1 cellular context compared by ENCODE assay signal in the genomic region with DNA sequence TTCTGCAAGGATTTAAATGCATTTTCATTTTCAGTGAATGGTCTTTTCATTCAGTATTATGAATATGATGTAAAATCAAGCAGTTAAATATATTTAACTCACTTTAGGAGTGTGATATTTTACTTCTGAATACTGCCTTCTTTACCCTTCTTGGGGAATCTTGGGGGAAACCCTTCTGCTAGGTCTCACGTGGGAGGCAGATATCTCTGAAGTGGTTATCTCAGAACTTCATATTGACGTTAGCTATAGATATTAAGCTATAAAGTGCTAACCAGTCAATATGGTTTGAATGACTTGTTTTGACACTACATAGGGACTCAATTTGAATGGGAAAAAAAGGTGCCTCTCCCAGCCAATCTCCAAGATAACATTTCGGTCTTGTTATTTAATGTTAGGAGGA.
TF ChIP-seq lines count a peak whose summit lies in the region.

No MANE protein-coding gene starts in this region.

TF ChIP-seq in GM12878, 131 proteins besides CTCF, POLR2A, EP300 and RAD21:
- TF ChIP-seq RAD51 (IDR thresholded peaks at IDR 0.05), result 0 out of 2 replicates have a peak, but pooled peaks have one; percentile 39
- peak; percentile 63 to 69; a peak in 2 of 4 replicates for TF ChIP-seq BHLHE40 (IDR thresholded peaks at IDR 0.05; ENCODE audit: borderline replicate concordance in 1 of 2, low read depth in 2 of 2, low read length in 1 of 2)
- TF ChIP-seq CHD4 (IDR thresholded peaks at IDR 0.05), result no peak
- TF ChIP-seq, protein P1, sequence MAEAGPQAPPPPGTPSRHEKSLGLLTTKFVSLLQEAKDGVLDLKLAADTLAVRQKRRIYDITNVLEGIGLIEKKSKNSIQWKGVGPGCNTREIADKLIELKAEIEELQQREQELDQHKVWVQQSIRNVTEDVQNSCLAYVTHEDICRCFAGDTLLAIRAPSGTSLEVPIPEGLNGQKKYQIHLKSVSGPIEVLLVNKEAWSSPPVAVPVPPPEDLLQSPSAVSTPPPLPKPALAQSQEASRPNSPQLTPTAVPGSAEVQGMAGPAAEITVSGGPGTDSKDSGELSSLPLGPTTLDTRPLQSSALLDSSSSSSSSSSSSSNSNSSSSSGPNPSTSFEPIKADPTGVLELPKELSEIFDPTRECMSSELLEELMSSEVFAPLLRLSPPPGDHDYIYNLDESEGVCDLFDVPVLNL (IDR thresholded peaks at IDR 0.05; ENCODE audit: low read depth, low read length), result no peak
- no peak for TF ChIP-seq SMAD1 (IDR thresholded peaks at IDR 0.05; ENCODE audit: low read depth, partially characterized antibody)
- TF ChIP-seq RUNX3 (IDR thresholded peaks at IDR 0.05; ENCODE audit: low read length), result peak; percentile 48; the same call in 1 of the 2 replicates
- TF ChIP-seq NFIC (IDR thresholded peaks at IDR 0.05; ENCODE audit: low read depth, low read length), result 0 out of 2 replicates have a peak, but pooled peaks have one; percentile 19
- TF ChIP-seq ZSCAN29 (IDR thresholded peaks at IDR 0.05), result no peak
- TF ChIP-seq SUPT20H (IDR thresholded peaks at IDR 0.05; ENCODE audit: borderline replicate concordance, control insufficient read depth, low read depth, low read length), result no peak
- no peak for TF ChIP-seq NFYA (IDR thresholded peaks at IDR 0.05; ENCODE audit: borderline replicate concordance, low read depth, low read length)
- TF ChIP-seq POLR2AphosphoS5 (IDR thresholded peaks at IDR 0.05; ENCODE audit: low read length), result peak; percentile 14; the same call in 1 of the 2 replicates
- TF ChIP-seq, protein P2, sequence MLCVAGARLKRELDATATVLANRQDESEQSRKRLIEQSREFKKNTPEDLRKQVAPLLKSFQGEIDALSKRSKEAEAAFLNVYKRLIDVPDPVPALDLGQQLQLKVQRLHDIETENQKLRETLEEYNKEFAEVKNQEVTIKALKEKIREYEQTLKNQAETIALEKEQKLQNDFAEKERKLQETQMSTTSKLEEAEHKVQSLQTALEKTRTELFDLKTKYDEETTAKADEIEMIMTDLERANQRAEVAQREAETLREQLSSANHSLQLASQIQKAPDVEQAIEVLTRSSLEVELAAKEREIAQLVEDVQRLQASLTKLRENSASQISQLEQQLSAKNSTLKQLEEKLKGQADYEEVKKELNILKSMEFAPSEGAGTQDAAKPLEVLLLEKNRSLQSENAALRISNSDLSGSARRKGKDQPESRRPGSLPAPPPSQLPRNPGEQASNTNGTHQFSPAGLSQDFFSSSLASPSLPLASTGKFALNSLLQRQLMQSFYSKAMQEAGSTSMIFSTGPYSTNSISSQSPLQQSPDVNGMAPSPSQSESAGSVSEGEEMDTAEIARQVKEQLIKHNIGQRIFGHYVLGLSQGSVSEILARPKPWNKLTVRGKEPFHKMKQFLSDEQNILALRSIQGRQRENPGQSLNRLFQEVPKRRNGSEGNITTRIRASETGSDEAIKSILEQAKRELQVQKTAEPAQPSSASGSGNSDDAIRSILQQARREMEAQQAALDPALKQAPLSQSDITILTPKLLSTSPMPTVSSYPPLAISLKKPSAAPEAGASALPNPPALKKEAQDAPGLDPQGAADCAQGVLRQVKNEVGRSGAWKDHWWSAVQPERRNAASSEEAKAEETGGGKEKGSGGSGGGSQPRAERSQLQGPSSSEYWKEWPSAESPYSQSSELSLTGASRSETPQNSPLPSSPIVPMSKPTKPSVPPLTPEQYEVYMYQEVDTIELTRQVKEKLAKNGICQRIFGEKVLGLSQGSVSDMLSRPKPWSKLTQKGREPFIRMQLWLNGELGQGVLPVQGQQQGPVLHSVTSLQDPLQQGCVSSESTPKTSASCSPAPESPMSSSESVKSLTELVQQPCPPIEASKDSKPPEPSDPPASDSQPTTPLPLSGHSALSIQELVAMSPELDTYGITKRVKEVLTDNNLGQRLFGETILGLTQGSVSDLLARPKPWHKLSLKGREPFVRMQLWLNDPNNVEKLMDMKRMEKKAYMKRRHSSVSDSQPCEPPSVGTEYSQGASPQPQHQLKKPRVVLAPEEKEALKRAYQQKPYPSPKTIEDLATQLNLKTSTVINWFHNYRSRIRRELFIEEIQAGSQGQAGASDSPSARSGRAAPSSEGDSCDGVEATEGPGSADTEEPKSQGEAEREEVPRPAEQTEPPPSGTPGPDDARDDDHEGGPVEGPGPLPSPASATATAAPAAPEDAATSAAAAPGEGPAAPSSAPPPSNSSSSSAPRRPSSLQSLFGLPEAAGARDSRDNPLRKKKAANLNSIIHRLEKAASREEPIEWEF (IDR thresholded peaks at IDR 0.05; ENCODE audit: insufficient replicate concordance, low read depth, low read length), result no peak
- TF ChIP-seq REST (IDR thresholded peaks at IDR 0.05; ENCODE audit: low read depth, low read length), result no peak
- no peak for TF ChIP-seq ZNF217 (IDR thresholded peaks at IDR 0.05)
TF ChIP-seq in GM12878: peak in this region for 5.
